ENCODE assay signal across 19 cellular contexts in genomic region chr6:98836962-98837944, GRCh38. TPM values are rescaled to one million over a fixed set of nuclear protein-coding genes. Genes with fewer than 3 reads are reported as not detected.
DNase-seq lines count a peak whose midpoint lies in the region; ATAC-seq, FAIRE-seq and TF ChIP-seq lines count a peak whose summit lies in the region.
"Had no signal": no experiment of that assay in that cellular context is flagged by ENCODE, and none has a peak within 500 bp of the region (broad histone marks: within the 10 kb centered on the region; RNA-seq: fewer than 3 reads in every experiment).

No MANE protein-coding gene starts in this region.

- H3K9ac ChIP-seq in ES-I3 (ENCODE audit: low read depth, low read length): peak overlapping the region; percentile 8; the same call in 1 of the 2 replicates
- peak overlapping the region in 1 of 2 experiments; percentile 34; a peak in 1 of 4 replicates for H3K9ac ChIP-seq in K562 (ENCODE audit: insufficient read depth in 1 of 2, low read depth in 2 of 2, low read length in 2 of 2)

- ATAC-seq in K562 (no peak), HG03342 (IDR thresholded peaks at IDR 0.05; ENCODE audit: unreplicated experiment) (no peak), HG02973 (IDR thresholded peaks at IDR 0.05; ENCODE audit: unreplicated experiment) (no peak)
- ATAC-seq: activated T-cell treated with anti-CD3 and anti-CD28 coated beads, Interleukin-2, amount 50 U/mL, for 72 hours had no signal

- no peak overlapping the region for H3K27ac Mint-ChIP-seq in nephron
- no peak overlapping the region for H3K27ac Mint-ChIP-seq in activated naive CD4-positive, alpha-beta T cell treated with anti-CD3 and anti-CD28 coated beads, Interleukin-2, amount 10 ng/mL, durations not matched to agents 7 days and 5 days
- no peak overlapping the region for H3K27ac Mint-ChIP-seq in activated T-helper 2 cell treated with anti-CD3 and anti-CD28 coated beads, Interferon-gamma antibody, Interleukin-2, Interleukin-4, amounts not matched to agents 10 μg/mL and 5 μg/mL and 100 μg/mL, durations not matched to agents 14 hours and 24 hours and 36 hours
- H3K27ac Mint-ChIP-seq: activated T-cell treated with anti-CD3 and anti-CD28 coated beads, Interleukin-2, amount 50 U/mL, for 72 hours; T-helper 1 cell treated with Interleukin-12 subunit alpha and Interleukin-12 subunit beta and Interleukin-4 antibody, amounts not matched to agents 30 μg/mL and 1 μg/mL, for 36 hours had no signal

- peaks cover 23% of the 10 kb centered on the region for H3K4me1 Mint-ChIP-seq in nephron
- H3K4me1 Mint-ChIP-seq in activated naive CD4-positive, alpha-beta T cell treated with anti-CD3 and anti-CD28 coated beads, Interleukin-2, amount 10 ng/mL, durations not matched to agents 7 days and 5 days: peaks cover 28% of the 10 kb centered on the region
- peaks cover 28% of the 10 kb centered on the region for H3K4me1 Mint-ChIP-seq in activated T-helper 2 cell treated with anti-CD3 and anti-CD28 coated beads, Interferon-gamma antibody, Interleukin-2, Interleukin-4, amounts not matched to agents 10 μg/mL and 5 μg/mL and 100 μg/mL, durations not matched to agents 14 hours and 24 hours and 36 hours (ENCODE audit: low read depth)

- TF ChIP-seq RAD21 in K562 (CRISPR knock-in tag; conservative IDR thresholded peaks at IDR 0.05 in 1 of 2, IDR thresholded peaks at IDR 0.05 in 1 of 2): no peak

- no peak for TF ChIP-seq POLR2A in K562 (conservative IDR thresholded peaks at IDR 0.05)

- no peaks in the 10 kb centered on the region for H3K36me3 Mint-ChIP-seq in nephron (ENCODE audit: low read depth)
- H3K36me3 Mint-ChIP-seq in activated naive CD4-positive, alpha-beta T cell treated with anti-CD3 and anti-CD28 coated beads, Interleukin-2, amount 10 ng/mL, durations not matched to agents 7 days and 5 days: peaks cover 1% of the 10 kb centered on the region
- no peaks in the 10 kb centered on the region for H3K36me3 Mint-ChIP-seq in activated T-helper 2 cell treated with anti-CD3 and anti-CD28 coated beads, Interferon-gamma antibody, Interleukin-2, Interleukin-4, amounts not matched to agents 10 μg/mL and 5 μg/mL and 100 μg/mL, durations not matched to agents 14 hours and 24 hours and 36 hours (ENCODE audit: low read depth)

- no peak for FAIRE-seq in K562 (lab: Jason Lieb, UNC)
- FAIRE-seq: islet of Langerhans had no signal

- peaks cover 7% of the 10 kb centered on the region for H3K4me1 ChIP-seq in ES-I3 (ENCODE audit: insufficient read depth, low read length)
- peaks cover 0 to 38% of the 10 kb centered on the region in 2 experiments; a peak in 4 of 5 replicates for H3K4me1 ChIP-seq in K562 (replicated peaks in 1 of 2; ENCODE audit: control insufficient read depth in 2 of 2, insufficient read depth in 2 of 2, low read length in 2 of 2)
- H3K4me1 ChIP-seq: BE2C had no signal

- POLR2A ChIA-PET in K562 (lab: Yijun Ruan, JAX): interaction anchor here (0.7 to 1.5 kb wide), 3 partner anchors 8 to 1536 kb away, joined by 3 to 4 read pairs (median 4); no protein-coding TSS in a partner anchor

- H3K9me3 Mint-ChIP-seq in nephron: peaks cover 4% of the 10 kb centered on the region
- H3K9me3 Mint-ChIP-seq in activated naive CD4-positive, alpha-beta T cell treated with anti-CD3 and anti-CD28 coated beads, Interleukin-2, amount 10 ng/mL, durations not matched to agents 7 days and 5 days: no peaks in the 10 kb centered on the region
- no peaks in the 10 kb centered on the region for H3K9me3 Mint-ChIP-seq in activated T-helper 2 cell treated with anti-CD3 and anti-CD28 coated beads, Interferon-gamma antibody, Interleukin-2, Interleukin-4, amounts not matched to agents 10 μg/mL and 5 μg/mL and 100 μg/mL, durations not matched to agents 14 hours and 24 hours and 36 hours
- H3K9me3 Mint-ChIP-seq: activated T-cell treated with anti-CD3 and anti-CD28 coated beads, Interleukin-2, amount 50 U/mL, for 72 hours; T-helper 1 cell treated with Interleukin-12 subunit alpha and Interleukin-12 subunit beta and Interleukin-4 antibody, amounts not matched to agents 30 μg/mL and 1 μg/mL, for 36 hours had no signal

- H3K9me1 ChIP-seq in K562 (ENCODE audit: control insufficient read depth, insufficient read depth, low read length): no peaks in the 10 kb centered on the region

- H4K20me1 ChIP-seq in K562 (replicated peaks; ENCODE audit: control insufficient read depth, insufficient read depth, low read length): no peaks in the 10 kb centered on the region

- H2AFZ ChIP-seq in K562 (ENCODE audit: low read depth, low read length): peak overlapping the region; percentile 49; the same call in 1 of the 2 replicates

- H3K4me2 ChIP-seq in K562 (ENCODE audit: insufficient read depth, low read length): peak overlapping the region; percentile 36; the same call in 1 of the 2 replicates

- CTCF ChIA-PET in K562 (lab: Yijun Ruan, JAX; ENCODE audit: low intra/inter-chr PET ratio): interaction anchor here (1.1 kb wide), 1 partner anchor 68 kb away, joined by 3 read pairs; no protein-coding TSS in a partner anchor
- CTCF ChIA-PET in activated naive CD4-positive, alpha-beta T cell treated with anti-CD3 and anti-CD28 coated beads, Interleukin-2, amount 10 ng/mL, durations not matched to agents 7 days and 5 days (lab: Charles Lee): interaction anchor here (1.0 to 1.8 kb wide), 2 partner anchors 8 to 9 kb away, joined by 3 to 6 read pairs; no protein-coding TSS in a partner anchor

- in situ Hi-C loops in K562 (cut with MboI): loop anchor here (5.0 kb wide), 1 partner anchor 65 kb away; no protein-coding TSS in a partner anchor

- BruUV-seq in K562 (replicated peaks; lab: Mats Ljungman, UMichigan): no TSS peak

- peaks cover 0 to 10% of the 10 kb centered on the region in 2 experiments; a peak in 2 of 5 replicates for H3K27me3 ChIP-seq in K562 (ENCODE audit: control insufficient read depth in 2 of 2, insufficient read depth in 2 of 2, low read length in 2 of 2)

- H3K36me3 ChIP-seq in ES-I3 (ENCODE audit: insufficient read depth, low read length) (no peaks in the 10 kb centered on the region), KOPT-K1 (ENCODE audit: insufficient read depth, low read length) (no peaks in the 10 kb centered on the region), K562 (ENCODE audit: control insufficient read depth, insufficient read depth, low read length) (no peaks in the 10 kb centered on the region)
- H3K36me3 ChIP-seq: BE2C had no signal

- no peak for DNase-seq in K562 (ENCODE audit: extremely low read depth in 1 of 4, low spot score in 3 of 4)
- no peak for DNase-seq in activated naive CD4-positive, alpha-beta T cell treated with anti-CD3 and anti-CD28 coated beads, Interleukin-2, amount 10 ng/mL, durations not matched to agents 7 days and 5 days
- no peak for DNase-seq in activated T-helper 2 cell treated with anti-CD3 and anti-CD28 coated beads, Interferon-gamma antibody, Interleukin-2, Interleukin-4, amounts not matched to agents 10 μg/mL and 5 μg/mL and 100 μg/mL, durations not matched to agents 14 hours and 24 hours and 36 hours (ENCODE audit: low spot score)
- DNase-seq: activated CD4-positive, alpha-beta T cell treated with anti-CD3 and anti-CD28 coated beads for 48 hours; activated T-cell treated with anti-CD3 and anti-CD28 coated beads, Interleukin-2, amount 50 U/mL, for 72 hours; BE2C; effector memory CD4-positive, alpha-beta T cell; EL; foreskin fibroblast; NCI-H187 had no signal

- H3K27me3 Mint-ChIP-seq in nephron (ENCODE audit: low read depth): peaks cover 95% of the 10 kb centered on the region
- H3K27me3 Mint-ChIP-seq in activated naive CD4-positive, alpha-beta T cell treated with anti-CD3 and anti-CD28 coated beads, Interleukin-2, amount 10 ng/mL, durations not matched to agents 7 days and 5 days: peaks cover 96% of the 10 kb centered on the region
- peaks cover 78% of the 10 kb centered on the region for H3K27me3 Mint-ChIP-seq in activated T-helper 2 cell treated with anti-CD3 and anti-CD28 coated beads, Interferon-gamma antibody, Interleukin-2, Interleukin-4, amounts not matched to agents 10 μg/mL and 5 μg/mL and 100 μg/mL, durations not matched to agents 14 hours and 24 hours and 36 hours (ENCODE audit: low read depth)

- peak overlapping the region; percentile 49 to 65 (median 64) for H3K4me3 Mint-ChIP-seq in nephron
- no peak overlapping the region for H3K4me3 Mint-ChIP-seq in activated naive CD4-positive, alpha-beta T cell treated with anti-CD3 and anti-CD28 coated beads, Interleukin-2, amount 10 ng/mL, durations not matched to agents 7 days and 5 days
- H3K4me3 Mint-ChIP-seq in activated T-helper 2 cell treated with anti-CD3 and anti-CD28 coated beads, Interferon-gamma antibody, Interleukin-2, Interleukin-4, amounts not matched to agents 10 μg/mL and 5 μg/mL and 100 μg/mL, durations not matched to agents 14 hours and 24 hours and 36 hours (ENCODE audit: low read depth): no peak overlapping the region

- TF ChIP-seq CTCF in K562 (IDR thresholded peaks at IDR 0.05 in 2 of 3, conservative IDR thresholded peaks at IDR 0.05 in 1 of 3; ENCODE audit: insufficient read depth in 2 of 3, low read depth in 1 of 3, low read length in 3 of 3) (no peak), nephron (IDR thresholded peaks at IDR 0.05; ENCODE audit: unreplicated experiment in 3 of 3) (no peak)

- H3K4me3 ChIP-seq in K562: no peak overlapping the region
- H3K4me3 ChIP-seq: skin epidermis had no signal

- H3K27ac ChIP-seq in KOPT-K1 (ENCODE audit: low read depth, low read length, poor library complexity, severe bottlenecking): peak overlapping the region; percentile 2
- no peak overlapping the region for H3K27ac ChIP-seq in K562 (ENCODE audit: extremely low read depth, low read depth, low read length)
- H3K27ac ChIP-seq: skin epidermis had no signal

- TF ChIP-seq EP300 in K562 (IDR thresholded peaks at IDR 0.05; ENCODE audit: low read length): no peak

- H3K79me2 ChIP-seq in K562 (ENCODE audit: control insufficient read depth, insufficient read depth, low read length): no peaks in the 10 kb centered on the region; the same call in 2 of the 3 replicates

- H3K9me3 ChIP-seq in ES-I3 (ENCODE audit: control insufficient read depth, insufficient read depth, low read length) (no peaks in the 10 kb centered on the region), KOPT-K1 (ENCODE audit: insufficient read depth, low read length, poor library complexity, severe bottlenecking) (no peaks in the 10 kb centered on the region), K562 (replicated peaks; ENCODE audit: control insufficient read depth, insufficient read depth, low read depth, low read length) (peaks cover 6% of the 10 kb centered on the region; the same call in 1 of the 2 replicates)
- H3K9me3 ChIP-seq: BE2C had no signal

- WGBS in K562 (ENCODE audit: insufficient coverage, low coverage, missing lambda C conversion rate): 7% methylated on average over 9 of the region's 9 CpGs

- intact Hi-C loops in K562 (cut with micrococcal nuclease): no loop called here
- intact Hi-C loops in activated T-helper 2 cell treated with anti-CD3 and anti-CD28 coated beads, Interferon-gamma antibody, Interleukin-2, Interleukin-4, amounts not matched to agents 10 μg/mL and 5 μg/mL and 100 μg/mL, durations not matched to agents 14 hours and 24 hours and 36 hours (cut with micrococcal nuclease): no loop called here

RNA-seq across cellular contexts. Expression of gene POU3F2, which starts 2.9 kb away (rescaled TPM):
- total RNA-seq in K562 (2011; cell fraction: chromatin; rRNA removed; ENCODE audit: low replicate concordance): 0.74 and 0.99 TPM in 2 replicates
- total RNA-seq in K562 (2011; cell fraction: nucleolus; rRNA removed): 0.53 and 0.67 TPM in 2 replicates
- total RNA-seq in K562 (2011; cell fraction: nucleoplasm; rRNA removed): 1.2 and 1.6 TPM in 2 replicates
- total RNA-seq in K562 (2014; rRNA removed): 0.36 and 0.37 TPM in 2 replicates
- 0.19 and 0.36 TPM in 2 replicates for total RNA-seq in K562 (2014; rRNA removed; fragmentation: Illumina TruSeq; extraction: Trizol)
- total RNA-seq in K562 (2015; rRNA removed; fragmentation: Illumina TruSeq; extraction: Trizol): 0.40 and 0.45 TPM in 2 replicates
- 0.29 and 0.44 TPM in 2 replicates for total RNA-seq in K562 (2021)
- 0.46 and 0.70 TPM in 2 replicates for polyA plus RNA-seq in K562 (2011; rRNA removed)
- 0.31 and 0.34 TPM in 2 replicates for polyA plus RNA-seq in K562 (2011; cell fraction: cytosol; rRNA removed)
- polyA plus RNA-seq in K562 (2011; cell fraction: nucleus; rRNA removed): 0.27 and 0.62 TPM in 2 replicates
- polyA plus RNA-seq in K562 (2012): 0.11 and 0.25 TPM in 2 replicates
- polyA plus RNA-seq in K562 (2014; fragmentation: Illumina TruSeq; extraction: Trizol): 0.15 and 0.30 TPM in 2 replicates
- polyA plus RNA-seq in K562 (2014; fragmentation: Nextera tagmentation; extraction: Ambion mirVana): under 1 TPM; 0.08 to 0.10 TPM
- 0.16 and 0.23 TPM in 2 replicates for polyA plus RNA-seq in K562 (2014; rRNA removed)
- polyA minus RNA-seq in K562 (2011; rRNA and poly(A)+ RNA removed): 0.32 and 0.84 TPM in 2 replicates
- 0.48 and 1.1 TPM in 2 replicates for polyA minus RNA-seq in K562 (2011; cell fraction: cytosol; rRNA and poly(A)+ RNA removed)
- 0.54 and 1.3 TPM in 2 replicates for polyA minus RNA-seq in K562 (2011; cell fraction: nucleus; rRNA and poly(A)+ RNA removed)
- not detected in 2 replicates for total RNA-seq in activated T-helper 2 cell treated with anti-CD3 and anti-CD28 coated beads, Interferon-gamma antibody, Interleukin-2, Interleukin-4, amounts not matched to agents 10 μg/mL and 5 μg/mL and 100 μg/mL, durations not matched to agents 14 hours and 24 hours and 36 hours
- total RNA-seq: activated T-cell treated with anti-CD3 and anti-CD28 coated beads, Interleukin-2, amount 50 U/mL, for 72 hours; HT-29 had no signal

Comparison
In these comparisons a context has a peak if more than half of its experiments do, and no peak if none do; other contexts are left out.
1. H3K4me3 Mint-ChIP-seq: peak in nephron (3 of 3); none in activated naive CD4-positive, alpha-beta T cell treated with anti-CD3 and anti-CD28 coated beads, Interleukin-2, amount 10 ng/mL, durations not matched to agents 7 days and 5 days (single experiment) and activated T-helper 2 cell treated with anti-CD3 and anti-CD28 coated beads, Interferon-gamma antibody, Interleukin-2, Interleukin-4, amounts not matched to agents 10 μg/mL and 5 μg/mL and 100 μg/mL, durations not matched to agents 14 hours and 24 hours and 36 hours (single experiment).